In the genomic region with DNA sequence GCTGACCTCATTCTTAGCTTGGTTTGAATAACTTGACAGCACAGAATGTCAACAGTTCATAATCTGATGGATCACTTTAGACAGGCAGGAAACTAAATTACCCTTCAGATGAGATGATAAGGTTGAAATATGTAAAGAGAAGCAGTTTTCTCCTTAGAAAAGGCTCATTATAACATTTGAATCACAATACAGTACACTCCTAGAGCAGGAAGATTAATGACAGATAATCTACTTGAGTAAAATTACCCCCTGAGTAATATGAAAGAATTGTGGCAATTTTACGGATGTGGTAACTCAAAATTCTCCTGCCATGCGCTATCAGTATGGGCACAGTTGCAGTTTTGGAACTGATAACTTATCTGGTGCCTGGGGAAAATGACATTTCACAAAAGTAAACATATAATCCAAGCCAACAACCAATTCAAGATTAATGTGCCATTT, we compare ENCODE assay signal across 17 cellular contexts.
DNase-seq lines count a peak whose midpoint lies in the region; ATAC-seq, FAIRE-seq and TF ChIP-seq lines count a peak whose summit lies in the region.
"Had no signal": no experiment of that assay in that cellular context is flagged by ENCODE, and none has a peak within 500 bp of the region (broad histone marks: within the 10 kb centered on the region; RNA-seq: fewer than 3 reads in every experiment).

No MANE protein-coding gene starts in this region.

- H3K79me2 ChIP-seq in ACC112 (ENCODE audit: control insufficient read depth, insufficient read depth, low read length, unreplicated experiment) (no peaks in the 10 kb centered on the region), keratinocyte (ENCODE audit: control insufficient read depth, insufficient read depth, low read length) (no peaks in the 10 kb centered on the region)

- TF ChIP-seq POLR2A in stomach (IDR thresholded peaks at IDR 0.05): no peak

- ATAC-seq in GM21526 (IDR thresholded peaks at IDR 0.05; ENCODE audit: low FRiP score, unreplicated experiment) (no peak), GM21447 (IDR thresholded peaks at IDR 0.05; ENCODE audit: unreplicated experiment) (no peak)
- ATAC-seq: HCT116 had no signal

- DNase-seq in DMS79 treated with DMSO at 0.1 percent for 48 hours (lab: John Stamatoyannopoulos, UW): peak; percentile 66
- peak; percentile 88 for DNase-seq in RPMI7951 (ENCODE audit: low read depth)
- DNase-seq in keratinocyte (ENCODE audit: low read depth, low spot score): no peak
- no peak for DNase-seq in coronary artery (ENCODE audit: low spot score)
- DNase-seq in stomach: no peak
- DNase-seq: CD4-positive, alpha-beta memory T cell; MV-4-11; NCI-H1436 treated with DMSO at 0.1 percent for 48 hours; NCI-H2029 treated with DMSO at 0.1 percent for 48 hours; NCI-H2171 treated with DMSO at 0.1 percent for 48 hours; NCI-H524; RPMI8226; SIG-M5 had no signal

- H3K9ac ChIP-seq in keratinocyte (ENCODE audit: control insufficient read depth, extremely low read depth, insufficient read depth, low read length): no peak overlapping the region

- no peaks in the 10 kb centered on the region for H4K20me1 ChIP-seq in keratinocyte (ENCODE audit: control insufficient read depth, extremely low read depth, insufficient read depth, low read length)

- WGBS in stomach, 5 donors: 10 to 58% (median 43%) methylated on average over 2 of the region's 2 CpGs

- dilution Hi-C loops in keratinocyte (cut with MboI; ENCODE audit: extremely low pct_ligation_motif_present, low sequenced_read_pairs): no loop called here

- FAIRE-seq in keratinocyte (lab: Jason Lieb, UNC): peak; percentile 26

- intact Hi-C loops in stomach (cut with DNase I; ENCODE audit: low total_unique reads): no loop called here

- H2AFZ ChIP-seq in ACC112 (ENCODE audit: low read length, unreplicated experiment) (no peak overlapping the region), keratinocyte (ENCODE audit: control insufficient read depth, low read length) (no peak overlapping the region)

- no peak for TF ChIP-seq CTCF in keratinocyte (optimal IDR thresholded peaks at IDR 0.05 in 1 of 3, IDR thresholded peaks at IDR 0.05 in 1 of 3, conservative IDR thresholded peaks at IDR 0.05 in 1 of 3; ENCODE audit: extremely low read depth in 1 of 3, insufficient read depth in 2 of 3, low read length in 3 of 3)
- TF ChIP-seq CTCF in coronary artery (IDR thresholded peaks at IDR 0.05): no peak
- no peak for TF ChIP-seq CTCF in stomach (IDR thresholded peaks at IDR 0.05)

- peak overlapping the region; percentile 83; the same call in 1 of the 2 replicates for H3K27ac ChIP-seq in ACC112 (ENCODE audit: low read depth, low read length)
- H3K27ac ChIP-seq in keratinocyte (ENCODE audit: control insufficient read depth, insufficient read depth, low read length): no peak overlapping the region
- no peak overlapping the region for H3K27ac ChIP-seq in coronary artery
- no peak overlapping the region for H3K27ac ChIP-seq in stomach

- no peak overlapping the region for H3K4me2 ChIP-seq in keratinocyte (ENCODE audit: control insufficient read depth, extremely low read depth, insufficient read depth, low read depth, low read length)

- no peaks in the 10 kb centered on the region for H3K9me1 ChIP-seq in keratinocyte (ENCODE audit: control insufficient read depth, extremely low read depth, insufficient read depth, low read length)

- H3K4me3 ChIP-seq in ACC112 (ENCODE audit: low read depth, low read length) (no peak overlapping the region), keratinocyte (ENCODE audit: control insufficient read depth in 2 of 3, extremely low read depth in 1 of 3, insufficient read depth in 2 of 3, low read depth in 1 of 3, low read length in 3 of 3) (no peak overlapping the region), coronary artery (no peak overlapping the region), stomach (no peak overlapping the region)

- H3K36me3 ChIP-seq in ACC112 (ENCODE audit: insufficient read depth, low read length) (no peaks in the 10 kb centered on the region), keratinocyte (ENCODE audit: control insufficient read depth in 2 of 2, extremely low read depth in 1 of 2, insufficient read depth in 2 of 2, low read length in 2 of 2) (no peaks in the 10 kb centered on the region), stomach (no peaks in the 10 kb centered on the region)

- TF ChIP-seq EP300 in stomach (IDR thresholded peaks at IDR 0.05): no peak

- peaks cover 23% of the 10 kb centered on the region for H3K4me1 ChIP-seq in ACC112 (ENCODE audit: control insufficient read depth, insufficient read depth, low read length, unreplicated experiment)
- H3K4me1 ChIP-seq in keratinocyte (ENCODE audit: control insufficient read depth, extremely low read depth, insufficient read depth, low read length): peaks cover 17% of the 10 kb centered on the region
- no peaks in the 10 kb centered on the region for H3K4me1 ChIP-seq in stomach

- H3K27me3 ChIP-seq in ACC112 (ENCODE audit: insufficient read depth, low read length) (no peaks in the 10 kb centered on the region), keratinocyte (ENCODE audit: control insufficient read depth, extremely low read depth, insufficient read depth, low read length) (no peaks in the 10 kb centered on the region), stomach (no peaks in the 10 kb centered on the region)

- H3K9me3 ChIP-seq in keratinocyte (ENCODE audit: control insufficient read depth, low read depth, low read length): no peaks in the 10 kb centered on the region
- no peaks in the 10 kb centered on the region for H3K9me3 ChIP-seq in stomach

Comparison
In these comparisons a context has a peak if more than half of its experiments do, and no peak if none do; other contexts are left out.
1. DNase-seq: peak in DMS79 treated with DMSO at 0.1 percent for 48 hours (single experiment) and RPMI7951 (single experiment); none in keratinocyte (single experiment), coronary artery (single experiment) and stomach (single experiment).